Comparison of ENCODE assay signal across 8 cellular contexts in genomic region chr15:56244811-56245576, GRCh38. TPM values are rescaled to one million over a fixed set of nuclear protein-coding genes. Genes with fewer than 3 reads are reported as not detected.
A peak's percentile ranks its signal among the peaks of the same experiment; 100 is the strongest.
DNase-seq lines count a peak whose midpoint lies in the region; ATAC-seq and TF ChIP-seq lines count a peak whose summit lies in the region.

No MANE protein-coding gene starts in this region.

- no peaks in the 10 kb centered on the region for H3K9me3 Mint-ChIP-seq in activated naive CD4-positive, alpha-beta T cell treated with anti-CD3 and anti-CD28 coated beads, Interleukin-2, amount 50 U/mL, for 24 hours

- H3K4me3 Mint-ChIP-seq in activated naive CD4-positive, alpha-beta T cell treated with anti-CD3 and anti-CD28 coated beads, Interleukin-2, amount 50 U/mL, for 24 hours, result peak overlapping the region; percentile 85

- H3K36me3 Mint-ChIP-seq in activated naive CD4-positive, alpha-beta T cell treated with anti-CD3 and anti-CD28 coated beads, Interleukin-2, amount 50 U/mL, for 24 hours, result no peaks in the 10 kb centered on the region

- H3K79me2 ChIP-seq in OCI-LY7 (ENCODE audit: insufficient read depth, low read depth, low read length) (peaks cover 34% of the 10 kb centered on the region), hepatocyte (peaks cover 33% of the 10 kb centered on the region)

- H3K27me3 Mint-ChIP-seq in activated naive CD4-positive, alpha-beta T cell treated with anti-CD3 and anti-CD28 coated beads, Interleukin-2, amount 50 U/mL, for 24 hours, result no peaks in the 10 kb centered on the region

- no TSS peak for BruUV-seq in OCI-LY7 (replicated peaks; lab: Mats Ljungman, UMichigan)

- no peak for TF ChIP-seq POLR2A in spleen (IDR thresholded peaks at IDR 0.05)

- WGBS in hepatocyte (ENCODE audit: low lambda C conversion rate, missing lambda C conversion rate), result 73% methylated on average over 10 of the region's 10 CpGs
- WGBS in spleen, 5 donors, result 42 to 61% (median 50%) methylated on average over 10 of the region's 10 CpGs

- POLR2A ChIA-PET in OCI-LY7 (lab: Charles Lee), result interaction anchor here (0.5 to 1.4 kb wide), 24 partner anchors 32 to 1462 kb away, joined by 3 to 10 read pairs (median 3); partner anchors contain the start of genes MNS1, POLR2M and TEX9

- CTCF ChIA-PET in OCI-LY7 (lab: Charles Lee; ENCODE audit: unreplicated experiment), result interaction anchor here (0.9 kb wide), 1 partner anchor 8 kb away, joined by 3 read pairs; no protein-coding TSS in a partner anchor

- H3K9me3 ChIP-seq in OCI-LY7 (ENCODE audit: low read length) (0 out of 2 replicates have a peak, but pooled peaks cover under 1% of the 10 kb centered on the region), hepatocyte (ENCODE audit: low read depth) (no peaks in the 10 kb centered on the region), spleen (no peaks in the 10 kb centered on the region)

- H3K4me2 ChIP-seq in OCI-LY7 (ENCODE audit: low read length), result peak overlapping the region; percentile 86
- peak overlapping the region; percentile 90 for H3K4me2 ChIP-seq in hepatocyte

- H3K27ac ChIP-seq in OCI-LY7 (ENCODE audit: low read depth, low read length, poor library complexity, severe bottlenecking) (peak overlapping the region; percentile 76), hepatocyte (peak overlapping the region; percentile 84), spleen (peak overlapping the region; percentile 63 to 93 (median 92))

- H3K4me3 ChIP-seq in GM12865 (ENCODE audit: low read depth, low read length) (peak overlapping the region; percentile 73), OCI-LY7 (ENCODE audit: low read depth, low read length, poor library complexity, severe bottlenecking) (peak overlapping the region; percentile 88), hepatocyte (no peak overlapping the region), spleen (peak overlapping the region in 6 of 8 donors; percentile 59 to 93 (median 78))

- ATAC-seq in GM21529 (IDR thresholded peaks at IDR 0.05; ENCODE audit: unreplicated experiment), result no peak

- H3K4me1 ChIP-seq in OCI-LY7 (ENCODE audit: insufficient read depth, low read length, poor library complexity, severe bottlenecking) (peaks cover 37% of the 10 kb centered on the region), hepatocyte (ENCODE audit: insufficient read depth) (peaks cover 23% of the 10 kb centered on the region), spleen (peaks cover 26 to 57% (median 50%) of the 10 kb centered on the region in 6 donors)

- no peaks in the 10 kb centered on the region for H3K9me2 ChIP-seq in OCI-LY7 (ENCODE audit: insufficient read depth, low read length)
- no peaks in the 10 kb centered on the region for H3K9me2 ChIP-seq in hepatocyte (replicated peaks; ENCODE audit: insufficient read depth)

- no peak for TF ChIP-seq CTCF in GM12865 (IDR thresholded peaks at IDR 0.05; ENCODE audit: insufficient read depth, low read depth, low read length, missing control alignments)
- TF ChIP-seq CTCF in OCI-LY7 (conservative IDR thresholded peaks at IDR 0.05; ENCODE audit: low read length), result no peak
- no peak for TF ChIP-seq CTCF in hepatocyte (IDR thresholded peaks at IDR 0.05; ENCODE audit: poor library complexity)
- TF ChIP-seq CTCF in spleen (IDR thresholded peaks at IDR 0.05 in 8 of 11, conservative IDR thresholded peaks at IDR 0.05 in 3 of 11), result no peak

- peak overlapping the region; percentile 86 for H2AFZ ChIP-seq in OCI-LY7 (ENCODE audit: low read length)
- H2AFZ ChIP-seq in hepatocyte, result peak overlapping the region; percentile 97

- H3K36me3 ChIP-seq in OCI-LY7 (ENCODE audit: insufficient read depth, low read length), result peaks cover 5% of the 10 kb centered on the region; the same call in 1 of the 2 replicates
- no peaks in the 10 kb centered on the region for H3K36me3 ChIP-seq in hepatocyte (replicated peaks; ENCODE audit: insufficient read depth, low read depth)
- no peaks in the 10 kb centered on the region for H3K36me3 ChIP-seq in spleen

- 0 out of 2 replicates have a peak, but pooled peaks cover 7% of the 10 kb centered on the region for H4K20me1 ChIP-seq in OCI-LY7 (ENCODE audit: insufficient read depth, low read length)
- H4K20me1 ChIP-seq in hepatocyte (ENCODE audit: insufficient read depth, poor library complexity, severe bottlenecking), result peaks cover 13% of the 10 kb centered on the region

- peak overlapping the region; percentile 90 for H3K27ac Mint-ChIP-seq in activated naive CD4-positive, alpha-beta T cell treated with anti-CD3 and anti-CD28 coated beads, Interleukin-2, amount 50 U/mL, for 24 hours

- DNase-seq in GM12865 (ENCODE audit: low read depth) (peak; percentile 78), OCI-LY7 (ENCODE audit: low spot score) (peak; percentile 67), hepatocyte (ENCODE audit: low spot score) (peak; percentile 35), spleen (peak; percentile 85), OCI-M2 (lab: John Stamatoyannopoulos, UW; ENCODE audit: unreplicated experiment) (no peak), AG20443 (ENCODE audit: low spot score) (no peak)

- intact Hi-C loops in OCI-LY7 (cut with micrococcal nuclease; ENCODE audit: unreplicated experiment), result loop anchor here (2.0 to 10.0 kb wide), 3 partner anchors 252 to 670 kb away; partner anchors contain the start of genes NEDD4 and TCF12
- intact Hi-C loops in spleen (cut with DNase I; ENCODE audit: low total_unique reads), result no loop called here

- H3K27me3 ChIP-seq in hepatocyte (no peaks in the 10 kb centered on the region), spleen (replicated peaks in 1 of 7) (no peaks in the 10 kb centered on the region)

- H3K4me1 Mint-ChIP-seq in activated naive CD4-positive, alpha-beta T cell treated with anti-CD3 and anti-CD28 coated beads, Interleukin-2, amount 50 U/mL, for 24 hours, result peaks cover 45% of the 10 kb centered on the region

RNA-seq across cellular contexts. Expression of gene RFX7, which starts 1.3 kb away (rescaled TPM):
- total RNA-seq in OCI-LY7 (2014; rRNA removed; shearing (Covaris generic)), result 10.3 and 11.6 TPM in 2 replicates
- 33.2 and 33.9 TPM in 2 replicates for total RNA-seq in OCI-LY7 (2022)
- 8.3 and 10.0 TPM in 2 replicates for total RNA-seq in hepatocyte
- 4.3 and 5.8 TPM in 2 replicates for polyA plus RNA-seq in hepatocyte
- 10 to 100 TPM; 19.0 to 30.2 (median 24.8) TPM for total RNA-seq in spleen
- polyA plus RNA-seq in spleen, result 1 to 10 TPM; 2.7 to 3.7 (median 3.5) TPM

Comparison
In these comparisons a context has a peak if more than half of its experiments do, and no peak if none do; other contexts are left out.
1. DNase-seq: peak in GM12865 (single experiment), OCI-LY7 (single experiment), hepatocyte (single experiment) and spleen (single experiment); none in OCI-M2 (single experiment) and AG20443 (single experiment).
2. Peak in every context shown above with its lines, with median percentiles within 50 percentile points of each other: H3K27ac ChIP-seq.